In genomic region chr11:61862714-61863547, GRCh38 we compare ENCODE assay signal across 1 cellular context.
TF ChIP-seq lines count a peak whose summit lies in the region.

No MANE protein-coding gene starts in this region.

TF ChIP-seq in endothelial cell of umbilical vein, 7 proteins besides CTCF, POLR2A, EP300 and RAD21:
- TF ChIP-seq POLR2AphosphoS5 (IDR thresholded peaks at IDR 0.05; ENCODE audit: insufficient read depth, low read depth, low read length) (peak; percentile 12), EZH2 (IDR thresholded peaks at IDR 0.05; ENCODE audit: borderline replicate concordance, low read depth, low read length, severe bottlenecking) (no peak)
TF ChIP-seq in endothelial cell of umbilical vein: peak in this region for 1.
